In genomic region chr10:63133056-63133786, GRCh38 we compare ENCODE assay signal across 8 cellular contexts. TPM values are rescaled to one million over a fixed set of nuclear protein-coding genes. Genes with fewer than 3 reads are reported as not detected.
A peak's percentile ranks its signal among the peaks of the same experiment; 100 is the strongest.
DNase-seq lines count a peak whose midpoint lies in the region; ATAC-seq and TF ChIP-seq lines count a peak whose summit lies in the region.

Gene NRBF2, plus strand, starts transcription at chr10:63133328. Its CDS starts 143 bp downstream, at chr10:63133471.

- H3K36me3 ChIP-seq in SU-DHL-6 (ENCODE audit: low read length) = no peaks in the 10 kb centered on the region
- no peaks in the 10 kb centered on the region for H3K36me3 ChIP-seq in parathyroid adenoma (ENCODE audit: control insufficient read depth, insufficient read depth, low read length)
- H3K36me3 ChIP-seq in tibial nerve = no peaks in the 10 kb centered on the region

- H3K27me3 ChIP-seq in SU-DHL-6 (ENCODE audit: low read length) = no peaks in the 10 kb centered on the region
- no peaks in the 10 kb centered on the region for H3K27me3 ChIP-seq in parathyroid adenoma (ENCODE audit: control insufficient read depth, insufficient read depth, low read length)
- no peaks in the 10 kb centered on the region for H3K27me3 ChIP-seq in tibial nerve

- H3K4me1 ChIP-seq in parathyroid adenoma = peaks cover 6% of the 10 kb centered on the region
- peaks cover 0 to 27% (median 16%) of the 10 kb centered on the region in 4 donors for H3K4me1 ChIP-seq in tibial nerve

- peak within 1 kb of the TSS; percentile 97 for H3K4me2 ChIP-seq in SU-DHL-6 (ENCODE audit: low read depth, low read length, poor library complexity, severe bottlenecking)
- peak within 1 kb of the TSS; percentile 93 for H3K4me2 ChIP-seq in parathyroid adenoma (ENCODE audit: low read length)

- H3K9me3 ChIP-seq in SU-DHL-6 (ENCODE audit: insufficient read depth, low read length) (peaks cover 4% of the 10 kb centered on the region; the same call in 1 of the 2 replicates), parathyroid adenoma (ENCODE audit: control insufficient read depth, low read length) (no peaks in the 10 kb centered on the region), tibial nerve (no peaks in the 10 kb centered on the region)

- no peaks in the 10 kb centered on the region for H3K9me2 ChIP-seq in SU-DHL-6 (replicated peaks; ENCODE audit: insufficient read depth, low read length)

- peaks cover 50% of the 10 kb centered on the region for H3K79me2 ChIP-seq in SU-DHL-6 (ENCODE audit: insufficient read depth, low read length)
- H3K79me2 ChIP-seq in parathyroid adenoma = peaks cover 42% of the 10 kb centered on the region

- peak; percentile 85 for DNase-seq in NCI-H128 (lab: John Stamatoyannopoulos, UW; ENCODE audit: unreplicated experiment)
- peak; percentile 93 for DNase-seq in activated naive CD8-positive, alpha-beta T cell treated with anti-CD3 and anti-CD28 coated beads, Interleukin-2, amount 50 U/mL, for 16 hours (ENCODE audit: low read depth, low spot score)
- peak; percentile 99 for DNase-seq in Right ventricle myocardium superior
- peak; percentile 92 to 95 for DNase-seq in tibial nerve (ENCODE audit: low spot score in 2 of 2)

- peak within 1 kb of the TSS; percentile 89 for H3K4me3 ChIP-seq in SU-DHL-6 (ENCODE audit: insufficient read depth, low read length, poor library complexity, severe bottlenecking)
- H3K4me3 ChIP-seq in parathyroid adenoma (ENCODE audit: low read depth, low read length) = peak within 1 kb of the TSS; percentile 94
- H3K4me3 ChIP-seq in tibial nerve = peak within 1 kb of the TSS; percentile 79 to 90 (median 85)

- 0 to 1% methylated on average over 40 to 53 of the region's 53 CpGs for WGBS in tibial nerve, 2 donors

- H3F3A ChIP-seq in SU-DHL-6 (ENCODE audit: insufficient read depth) = no peaks in the 10 kb centered on the region

- intact Hi-C loops in Right ventricle myocardium superior (cut with DNase I) = no loop called here

- ATAC-seq in HG02759 (IDR thresholded peaks at IDR 0.05; ENCODE audit: unreplicated experiment) (peak; percentile 97), Right ventricle myocardium superior (ENCODE audit: poor library complexity) (peak; percentile 100)

- TF ChIP-seq POLR2A in tibial nerve (IDR thresholded peaks at IDR 0.05) = peak; percentile 88 to 93

- H4K20me1 ChIP-seq in SU-DHL-6 (ENCODE audit: low read depth, low read length) = peaks cover 7% of the 10 kb centered on the region; the same call in 1 of the 2 replicates

- peak; percentile 25 to 94 for TF ChIP-seq EP300 in tibial nerve (IDR thresholded peaks at IDR 0.05)

- peak within 1 kb of the TSS; percentile 87 for H3K9ac ChIP-seq in SU-DHL-6 (ENCODE audit: low read length)
- peak within 1 kb of the TSS; percentile 61 for H3K9ac ChIP-seq in parathyroid adenoma

- H2AFZ ChIP-seq in SU-DHL-6 (ENCODE audit: low read depth, low read length, severe bottlenecking) (peak within 1 kb of the TSS; percentile 85), parathyroid adenoma (peak within 1 kb of the TSS; percentile 88)

- TF ChIP-seq CTCF in GM12873 (IDR thresholded peaks at IDR 0.05; ENCODE audit: insufficient read depth, low read depth, low read length, missing control alignments) (peak; percentile 29), SU-DHL-6 (IDR thresholded peaks at IDR 0.05; ENCODE audit: insufficient read depth, low read length, poor library complexity, severe bottlenecking) (no peak), parathyroid adenoma (IDR thresholded peaks at IDR 0.05) (peak; percentile 5), tibial nerve (IDR thresholded peaks at IDR 0.05) (no peak)

- H3K27ac ChIP-seq in SU-DHL-6 (ENCODE audit: low read depth, low read length) (peak within 1 kb of the TSS; percentile 67), parathyroid adenoma (peak within 1 kb of the TSS; percentile 76), tibial nerve (peak within 1 kb of the TSS; percentile 81 to 95 (median 91))

RNA-seq across cellular contexts. Expression of gene NRBF2, which starts in this region (rescaled TPM):
- total RNA-seq in Right ventricle myocardium superior (7.7 TPM), tibial nerve (10 to 100 TPM in 3 of 4 donors, 1 to 10 TPM in 1; 9.6 to 12.7 (median 12.4) TPM)

Comparison
In these comparisons a context has a peak if more than half of its experiments do, and no peak if none do; other contexts are left out.
1. Peak in every context shown above with its lines: DNase-seq, ATAC-seq, H3K4me3 ChIP-seq and H3K27ac ChIP-seq.
2. CTCF ChIP-seq: peak in GM12873 (single experiment) and parathyroid adenoma (single experiment); none in SU-DHL-6 (single experiment) and tibial nerve (0 of 5).